In the genomic region with DNA sequence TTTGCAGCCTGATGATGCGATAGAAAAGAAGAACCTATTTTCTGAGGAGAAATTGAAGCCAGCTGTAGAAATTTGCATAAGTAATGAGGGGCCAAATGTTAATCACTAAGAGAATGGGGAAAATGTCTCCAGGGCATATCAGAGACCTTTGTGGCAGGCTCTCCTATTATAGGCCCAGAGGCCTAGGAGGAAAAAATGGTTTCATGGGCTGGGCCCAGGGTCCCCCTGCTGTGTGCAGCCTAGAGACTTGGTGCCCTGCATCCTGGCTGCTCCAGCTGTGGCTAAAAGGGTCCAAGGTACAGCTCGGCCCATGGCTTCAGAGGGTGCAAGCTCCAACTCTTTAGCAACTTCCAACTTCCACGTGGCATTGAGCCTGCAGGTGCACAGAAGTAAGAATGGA, we compare ENCODE assay signal across 11 cellular contexts.
"Had no signal": no experiment of that assay in that cellular context is flagged by ENCODE, and none has a peak within 500 bp of the region (broad histone marks: within the 10 kb centered on the region; RNA-seq: fewer than 3 reads in every experiment).

No MANE protein-coding gene starts in this region.

- H3K36me3 ChIP-seq: HAP-1 had no signal

- H3K4me3 Mint-ChIP-seq: GM23338, H9, HFFc6 had no signal

- H3K4me2 ChIP-seq: GM23338 had no signal

- H3K27ac ChIP-seq: GM23248 had no signal

- FAIRE-seq: H1, H54 had no signal

- H3K4me1 ChIP-seq: HAP-1 had no signal

- DNase-seq: GM23248, GOT3, H7, H9, HCEC 1CT, HFFc6 had no signal

- H3K4me3 ChIP-seq: GM23248, GM23338, HAP-1 had no signal

- H3K4me1 Mint-ChIP-seq: GM23338, H9 had no signal

- ATAC-seq: GM23338, HCT116 had no signal

- H3K27ac Mint-ChIP-seq: GM23338, H9, HFFc6 had no signal

- H3K9ac ChIP-seq: GM23248 had no signal

- H2AFZ ChIP-seq: GM23248, GM23338 had no signal
